9 cellular contexts compared by ENCODE assay signal in the genomic region with DNA sequence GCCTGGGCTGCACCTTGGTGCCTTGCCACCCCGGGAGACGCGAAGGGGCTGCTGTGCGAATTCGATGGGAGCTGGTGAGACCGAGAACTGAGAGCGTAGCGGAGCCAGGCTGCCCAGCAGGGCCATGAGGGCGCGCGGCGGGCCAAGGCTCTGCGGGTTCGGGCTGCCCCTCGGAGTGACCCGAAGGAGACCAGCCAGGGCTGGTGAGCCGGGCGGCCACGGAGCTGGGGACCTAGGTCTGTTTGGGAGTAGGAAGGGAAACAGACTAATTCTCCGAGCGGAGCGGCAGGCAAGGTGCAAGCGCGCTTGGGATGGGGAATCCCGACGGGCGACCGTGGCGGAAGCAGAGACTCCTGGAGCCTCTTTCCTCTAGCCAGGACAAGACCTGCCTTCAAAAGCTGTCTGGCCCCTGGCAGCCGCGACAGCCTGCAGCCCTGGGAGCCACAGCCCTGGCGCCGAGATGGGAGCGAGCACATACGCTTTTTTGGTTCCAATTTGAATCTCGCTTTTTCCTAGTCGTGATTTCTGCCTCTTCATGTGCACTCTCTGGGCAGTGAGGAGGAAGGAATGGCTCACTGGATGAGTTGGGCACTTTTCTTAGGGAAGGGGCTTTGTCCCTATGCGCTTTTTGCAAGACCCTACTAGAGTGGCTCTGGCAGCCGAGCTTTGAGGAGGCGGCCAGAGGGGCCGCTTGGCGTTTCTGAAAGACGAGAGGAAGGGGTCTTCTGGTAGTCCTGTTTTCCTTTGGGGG. TPM values are rescaled to one million over a fixed set of nuclear protein-coding genes. Genes with fewer than 3 reads are reported as not detected.
DNase-seq lines count a peak whose midpoint lies in the region; ATAC-seq and TF ChIP-seq lines count a peak whose summit lies in the region.
"Had no signal": no experiment of that assay in that cellular context is flagged by ENCODE, and none has a peak within 500 bp of the region (broad histone marks: within the 10 kb centered on the region; RNA-seq: fewer than 3 reads in every experiment).

No MANE protein-coding gene starts in this region.

- TF ChIP-seq CTCF in spleen (IDR thresholded peaks at IDR 0.05 in 8 of 11, conservative IDR thresholded peaks at IDR 0.05 in 3 of 11) = no peak
- no peak for TF ChIP-seq CTCF in lower leg skin (IDR thresholded peaks at IDR 0.05)

- peaks cover 3 to 29% (median 12%) of the 10 kb centered on the region in 6 donors for H3K4me1 ChIP-seq in spleen

- TF ChIP-seq POLR2A in spleen (IDR thresholded peaks at IDR 0.05) = no peak
- TF ChIP-seq POLR2A in lower leg skin (IDR thresholded peaks at IDR 0.05) = no peak

- DNase-seq in HT1080 (ENCODE audit: low read depth) (peak; percentile 5), astrocyte of the hippocampus (ENCODE audit: low read depth, low spot score) (peak; percentile 71), iris pigment epithelial cell (ENCODE audit: low read depth) (peak; percentile 11), spleen (no peak), lower leg skin (ENCODE audit: low spot score in 2 of 2) (no peak), NCI-H187 (lab: John Stamatoyannopoulos, UW) (no peak)
- DNase-seq in stimulated activated CD4-positive, alpha-beta T cell treated with anti-CD3 and anti-CD28 coated beads, Interleukin-4, amount 100 ng/mL, for 1 hour = no peak

- intact Hi-C loops in spleen (cut with DNase I; ENCODE audit: low total_unique reads) (no loop called here), lower leg skin (cut with DNase I; ENCODE audit: low total_unique reads) (no loop called here)

- H3K4me3 ChIP-seq in spleen = peak overlapping the region in 7 of 8 donors; percentile 19 to 62 (median 26)
- H3K4me3 ChIP-seq in lower leg skin (ENCODE audit: low read depth, poor library complexity, severe bottlenecking) = no peak overlapping the region

- peaks cover 0 to 74% (median 33%) of the 10 kb centered on the region in 7 donors for H3K27me3 ChIP-seq in spleen (replicated peaks in 1 of 7)

- ATAC-seq in HG02759 (IDR thresholded peaks at IDR 0.05; ENCODE audit: unreplicated experiment) = no peak

- H3K36me3 ChIP-seq in spleen = no peaks in the 10 kb centered on the region

- H3K9me3 ChIP-seq in spleen = no peaks in the 10 kb centered on the region

- no peak overlapping the region for H3K27ac ChIP-seq in spleen

- 2 to 12% (median 3%) methylated on average over 18 to 43 of the region's 43 CpGs for WGBS in spleen, 5 donors
- WGBS in lower leg skin, 2 donors = 1% methylated on average over 33 to 34 of the region's 43 CpGs

RNA-seq across cellular contexts. Expression of a gene that starts 0.8 kb away (rescaled TPM):
- 0.67 and 1.1 TPM in 2 replicates for total RNA-seq in HT1080 (2014; rRNA removed; shearing (Covaris generic))
- 0.81 and 0.98 TPM in 2 replicates for polyA plus RNA-seq in HT1080 (2015; cell fraction: cytosol; rRNA removed)
- 0.51 and 0.86 TPM in 2 replicates for polyA plus RNA-seq in HT1080 (2015; cell fraction: nucleus; rRNA removed)
- total RNA-seq in spleen = 1 to 10 TPM in 5 of 7 donors, under 1 TPM in 2; 0.70 to 3.5 (median 1.4) TPM
- polyA plus RNA-seq in spleen = 1 to 10 TPM; 1.2 to 1.4 (median 1.2) TPM
- under 1 TPM in 1 of 4 donors, not detected in 3; 0.45 TPM for total RNA-seq in lower leg skin
- total RNA-seq: activated naive CD4-positive, alpha-beta T cell treated with anti-CD3 and anti-CD28 coated beads, Interleukin-2, amount 50 U/mL, for 72 hours had no signal

Comparison
In these comparisons a context has a peak if more than half of its experiments do, and no peak if none do; other contexts are left out.
1. DNase-seq: peak in HT1080 (single experiment), astrocyte of the hippocampus (single experiment) and iris pigment epithelial cell (single experiment); none in spleen (single experiment), lower leg skin (0 of 2), stimulated activated CD4-positive, alpha-beta T cell treated with anti-CD3 and anti-CD28 coated beads, Interleukin-4, amount 100 ng/mL, for 1 hour (single experiment) and NCI-H187 (0 of 2).